Comparison of ENCODE assay signal across 29 cellular contexts in the genomic region with DNA sequence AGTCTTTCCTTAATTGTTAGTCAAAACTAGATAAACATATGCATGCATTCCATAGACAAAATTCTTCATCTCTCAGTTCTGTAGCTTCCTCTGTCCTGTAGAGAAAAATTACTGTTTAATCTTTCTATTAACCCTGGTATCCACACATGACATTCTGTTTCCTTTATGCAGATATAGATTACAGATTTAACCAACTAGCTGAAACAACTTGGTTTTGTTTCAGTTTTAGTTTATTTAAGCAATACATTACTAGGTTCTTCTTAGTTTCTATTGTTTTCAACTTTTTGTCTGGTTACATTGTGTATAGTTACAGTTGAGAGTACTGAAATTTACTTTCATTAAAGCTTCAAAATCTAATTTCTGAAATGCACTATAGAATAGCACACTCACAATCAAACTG.
"Had no signal": no experiment of that assay in that cellular context is flagged by ENCODE, and none has a peak within 500 bp of the region (broad histone marks: within the 10 kb centered on the region; RNA-seq: fewer than 3 reads in every experiment).

No MANE protein-coding gene starts in this region.

- H3K9me3 ChIP-seq: gastroesophageal sphincter, heart left ventricle, right lobe of liver, suprapubic skin, transverse colon, upper lobe of right lung, uterus had no signal

- H3K27ac Mint-ChIP-seq: dendritic cell treated with granulocyte-macrophage colony-stimulating factor and Interleukin-4, amounts not matched to agents 40 ng/mL and 50 ng/mL, for 4 days; endodermal cell; memory B cell; natural killer cell; progenitor cell of endocrine pancreas; stimulated activated naive CD8-positive, alpha-beta T cell treated with anti-CD3 and anti-CD28 coated beads, Interleukin-15, amount 100 ng/mL, for 72 hours had no signal

- H3K4me1 ChIP-seq: gastroesophageal sphincter, heart left ventricle, parathyroid adenoma, right lobe of liver, suprapubic skin, transverse colon, upper lobe of right lung, uterus had no signal

- H3K36me3 ChIP-seq: gastroesophageal sphincter, heart left ventricle, right lobe of liver, suprapubic skin, transverse colon, upper lobe of right lung, uterus had no signal

- H3K4me3 ChIP-seq: gastroesophageal sphincter, heart left ventricle, hepatocyte, lung, right lobe of liver, smooth muscle cell, suprapubic skin, transverse colon, upper lobe of right lung, uterus had no signal

- H3K4me2 ChIP-seq: hepatocyte, smooth muscle cell had no signal

- H3K9ac ChIP-seq: parathyroid adenoma had no signal

- H3K27me3 Mint-ChIP-seq: dendritic cell treated with granulocyte-macrophage colony-stimulating factor and Interleukin-4, amounts not matched to agents 40 ng/mL and 50 ng/mL, for 4 days; memory B cell; progenitor cell of endocrine pancreas; stimulated activated naive CD8-positive, alpha-beta T cell treated with anti-CD3 and anti-CD28 coated beads, Interleukin-15, amount 100 ng/mL, for 72 hours had no signal

- H2AFZ ChIP-seq: hepatocyte, parathyroid adenoma had no signal

- H3K4me3 Mint-ChIP-seq: dendritic cell treated with granulocyte-macrophage colony-stimulating factor and Interleukin-4, amounts not matched to agents 40 ng/mL and 50 ng/mL, for 4 days; endodermal cell; memory B cell; natural killer cell; stimulated activated naive CD8-positive, alpha-beta T cell treated with anti-CD3 and anti-CD28 coated beads, Interleukin-15, amount 100 ng/mL, for 72 hours had no signal

- ATAC-seq: esophagus mucosa; gastroesophageal sphincter; heart left ventricle; left lobe of liver; natural killer cell; right lobe of liver; stimulated activated naive CD8-positive, alpha-beta T cell treated with anti-CD3 and anti-CD28 coated beads, Interleukin-15, amount 100 ng/mL, for 72 hours; upper lobe of right lung had no signal

- H3K36me3 Mint-ChIP-seq: memory B cell, natural killer cell had no signal

- H3K79me2 ChIP-seq: hepatocyte, parathyroid adenoma had no signal

- H3K27me3 ChIP-seq: gastroesophageal sphincter, heart left ventricle, hepatocyte, right lobe of liver, suprapubic skin, transverse colon, upper lobe of right lung, uterus had no signal

- H3K9me3 Mint-ChIP-seq: dendritic cell treated with granulocyte-macrophage colony-stimulating factor and Interleukin-4, amounts not matched to agents 40 ng/mL and 50 ng/mL, for 4 days had no signal

- DNase-seq: effector CD8-positive, alpha-beta T cell; endodermal cell; foreskin fibroblast; heart left ventricle; kidney; natural killer cell; occipital lobe; right lobe of liver; stimulated activated CD4-positive, alpha-beta T cell treated with anti-CD3 and anti-CD28 coated beads, Interleukin-12 subunit alpha, Interleukin-12 subunit beta, amount 100 ng/mL, for 4 hours; stimulated activated CD4-positive, alpha-beta T cell treated with anti-CD3 and anti-CD28 coated beads, Interleukin-1b, Interleukin-23, amount 100 ng/mL, for 48 hours; stimulated activated CD4-positive, alpha-beta T cell treated with anti-CD3 and anti-CD28 coated beads, Interleukin-4, amount 100 ng/mL, for 1 hour; stimulated activated CD8-positive, alpha-beta memory T cell treated with anti-CD3 and anti-CD28 coated beads, Interleukin-4, amount 100 ng/mL, for 48 hours; stimulated activated naive CD4-positive, alpha-beta T cell; stimulated activated naive CD8-positive, alpha-beta T cell treated with anti-CD3 and anti-CD28 coated beads, Interleukin-15, amount 100 ng/mL, for 72 hours; transverse colon; upper lobe of right lung; uterus had no signal

- H3K4me1 Mint-ChIP-seq: memory B cell; natural killer cell; stimulated activated naive CD8-positive, alpha-beta T cell treated with anti-CD3 and anti-CD28 coated beads, Interleukin-15, amount 100 ng/mL, for 72 hours had no signal

- H3K27ac ChIP-seq: epithelial cell of prostate, gastroesophageal sphincter, heart left ventricle, hepatocyte, parathyroid adenoma, right lobe of liver, suprapubic skin, transverse colon, upper lobe of right lung, uterus had no signal
